23 cellular contexts compared by ENCODE assay signal in genomic region chr5:150650713-150651000, GRCh38. TPM values are rescaled to one million over a fixed set of nuclear protein-coding genes. Genes with fewer than 3 reads are reported as not detected.
DNase-seq lines count a peak whose midpoint lies in the region; ATAC-seq and TF ChIP-seq lines count a peak whose summit lies in the region.
"Had no signal": no experiment of that assay in that cellular context is flagged by ENCODE, and none has a peak within 500 bp of the region (broad histone marks: within the 10 kb centered on the region; RNA-seq: fewer than 3 reads in every experiment).

No MANE protein-coding gene starts in this region.

- no peaks in the 10 kb centered on the region for H3K27me3 Mint-ChIP-seq in T-helper 17 cell
- H3K27me3 Mint-ChIP-seq in nephron progenitor cell (ENCODE audit: low read depth, poor library complexity): peaks cover 7% of the 10 kb centered on the region
- no peaks in the 10 kb centered on the region for H3K27me3 Mint-ChIP-seq in stimulated activated memory B cell treated with anti-CD40 and anti-IgM and Interleukin-4, amounts not matched to agents 10 μg/mL and 1 μg/mL and 100 μg/mL, for 72 hours
- H3K27me3 Mint-ChIP-seq: activated B cell treated with CpG ODN at 0.5 μM for 24 hours, IgD-negative memory B cell had no signal

- no peak for ATAC-seq in T-helper 17 cell
- no peak for ATAC-seq in stimulated activated memory B cell treated with anti-CD40 and anti-IgM and Interleukin-4, amounts not matched to agents 10 μg/mL and 1 μg/mL and 100 μg/mL, for 72 hours
- ATAC-seq in GM21447 (IDR thresholded peaks at IDR 0.05; ENCODE audit: unreplicated experiment): no peak

- H3K4me3 ChIP-seq in coronary artery: no peak overlapping the region
- H3K4me3 ChIP-seq: transverse colon had no signal

- no peaks in the 10 kb centered on the region for H3K36me3 Mint-ChIP-seq in T-helper 17 cell (ENCODE audit: low read depth)
- no peaks in the 10 kb centered on the region for H3K36me3 Mint-ChIP-seq in nephron progenitor cell (ENCODE audit: low read depth)
- peaks cover 32% of the 10 kb centered on the region for H3K36me3 Mint-ChIP-seq in stimulated activated memory B cell treated with anti-CD40 and anti-IgM and Interleukin-4, amounts not matched to agents 10 μg/mL and 1 μg/mL and 100 μg/mL, for 72 hours
- H3K36me3 Mint-ChIP-seq: activated naive CD4-positive, alpha-beta T cell treated with anti-CD3 and anti-CD28 coated beads, Interleukin-2, amount 10 ng/mL, durations not matched to agents 7 days and 5 days; CD4-positive, alpha-beta memory T cell; IgD-negative memory B cell had no signal

- peak overlapping the region; percentile 75 to 90 for H3K27ac ChIP-seq in coronary artery

- H3K4me3 Mint-ChIP-seq in T-helper 17 cell (no peak overlapping the region), nephron progenitor cell (no peak overlapping the region)
- H3K4me3 Mint-ChIP-seq in stimulated activated memory B cell treated with anti-CD40 and anti-IgM and Interleukin-4, amounts not matched to agents 10 μg/mL and 1 μg/mL and 100 μg/mL, for 72 hours: no peak overlapping the region
- H3K4me3 Mint-ChIP-seq: activated B cell treated with CpG ODN at 0.5 μM for 24 hours; activated naive CD4-positive, alpha-beta T cell treated with anti-CD3 and anti-CD28 coated beads, Interleukin-2, amount 10 ng/mL, durations not matched to agents 7 days and 5 days; activated T-helper 1 cell treated with anti-CD3 and anti-CD28 coated beads, Interleukin-12 subunit alpha, Interleukin-12 subunit beta, Interleukin-2, Interleukin-4 antibody, amounts not matched to agents 30 ng/mL and 10 ng/mL and 1 ng/mL, durations not matched to agents 14 hours and 24 hours and 36 hours; CD4-positive, alpha-beta memory T cell; central memory CD8-positive, alpha-beta T cell had no signal

- H3K27ac Mint-ChIP-seq in T-helper 17 cell (peak overlapping the region; percentile 79), nephron progenitor cell (peak overlapping the region; percentile 12)
- H3K27ac Mint-ChIP-seq in stimulated activated memory B cell treated with anti-CD40 and anti-IgM and Interleukin-4, amounts not matched to agents 10 μg/mL and 1 μg/mL and 100 μg/mL, for 72 hours: peak overlapping the region; percentile 20
- H3K27ac Mint-ChIP-seq: activated B cell treated with CpG ODN at 0.5 μM for 24 hours; activated naive CD4-positive, alpha-beta T cell treated with anti-CD3 and anti-CD28 coated beads, Interleukin-2, amount 10 ng/mL, durations not matched to agents 7 days and 5 days; activated T-helper 1 cell treated with anti-CD3 and anti-CD28 coated beads, Interleukin-12 subunit alpha, Interleukin-12 subunit beta, Interleukin-2, Interleukin-4 antibody, amounts not matched to agents 30 ng/mL and 10 ng/mL and 1 ng/mL, durations not matched to agents 14 hours and 24 hours and 36 hours; IgD-negative memory B cell had no signal

- H3K9me3 Mint-ChIP-seq in nephron progenitor cell: no peaks in the 10 kb centered on the region
- H3K9me3 Mint-ChIP-seq in stimulated activated memory B cell treated with anti-CD40 and anti-IgM and Interleukin-4, amounts not matched to agents 10 μg/mL and 1 μg/mL and 100 μg/mL, for 72 hours: no peaks in the 10 kb centered on the region
- H3K9me3 Mint-ChIP-seq: activated B cell treated with CpG ODN at 0.5 μM for 24 hours; activated naive CD4-positive, alpha-beta T cell treated with anti-CD3 and anti-CD28 coated beads, Interleukin-2, amount 10 ng/mL, durations not matched to agents 7 days and 5 days; activated T-helper 1 cell treated with anti-CD3 and anti-CD28 coated beads, Interleukin-12 subunit alpha, Interleukin-12 subunit beta, Interleukin-2, Interleukin-4 antibody, amounts not matched to agents 30 ng/mL and 10 ng/mL and 1 ng/mL, durations not matched to agents 14 hours and 24 hours and 36 hours; CD4-positive, alpha-beta memory T cell; central memory CD8-positive, alpha-beta T cell; IgD-negative memory B cell had no signal

- H3K4me1 Mint-ChIP-seq in T-helper 17 cell: peaks cover 3% of the 10 kb centered on the region
- H3K4me1 Mint-ChIP-seq in nephron progenitor cell: peaks cover 65% of the 10 kb centered on the region
- peaks cover 14% of the 10 kb centered on the region for H3K4me1 Mint-ChIP-seq in stimulated activated memory B cell treated with anti-CD40 and anti-IgM and Interleukin-4, amounts not matched to agents 10 μg/mL and 1 μg/mL and 100 μg/mL, for 72 hours
- H3K4me1 Mint-ChIP-seq: central memory CD8-positive, alpha-beta T cell had no signal

- DNase-seq in T-helper 17 cell (no peak), coronary artery (ENCODE audit: low spot score) (no peak), nephron progenitor cell (no peak), inferior parietal cortex (ENCODE audit: extremely low spot score) (no peak), DMS53 (lab: John Stamatoyannopoulos, UW) (no peak)
- DNase-seq: activated B cell treated with CpG ODN at 0.5 μM for 24 hours; activated naive CD4-positive, alpha-beta T cell treated with anti-CD3 and anti-CD28 coated beads, Interleukin-2, amount 10 ng/mL, durations not matched to agents 7 days and 5 days; CD4-positive, alpha-beta memory T cell; DMS 273 treated with DMSO at 0.1 percent for 48 hours; GOT3; NCI-H1092; NCI-H2029 treated with DMSO at 0.1 percent for 48 hours; NCI-H226; NCI-H748 treated with DMSO at 0.1 percent for 48 hours; nucleus accumbens; stimulated activated CD4-positive, alpha-beta T cell treated with anti-CD3 and anti-CD28 coated beads, Interleukin-4, amount 100 ng/mL, for 1 hour; stimulated activated naive CD4-positive, alpha-beta T cell; transverse colon had no signal

- TF ChIP-seq CTCF in coronary artery (IDR thresholded peaks at IDR 0.05) (no peak), nephron progenitor cell (IDR thresholded peaks at IDR 0.05) (no peak)

- no peaks in the 10 kb centered on the region for H3K9me3 ChIP-seq in T-helper 17 cell (ENCODE audit: control insufficient read depth, low read length, poor library complexity, severe bottlenecking)
- H3K9me3 ChIP-seq: transverse colon had no signal

RNA-seq across cellular contexts. Expression of gene SYNPO, which starts 10.2 kb away (rescaled TPM):
- total RNA-seq in T-helper 17 cell: 1 to 10 TPM in 1 of 2 donors, not detected in 1; 1.5 TPM
- total RNA-seq: activated T-helper 1 cell treated with anti-CD3 and anti-CD28 coated beads, Interleukin-12 subunit alpha, Interleukin-12 subunit beta, Interleukin-2, Interleukin-4 antibody, amounts not matched to agents 30 ng/mL and 10 ng/mL and 1 ng/mL, durations not matched to agents 14 hours and 24 hours and 36 hours had no signal

RNA-seq across cellular contexts. Expression of gene MYOZ3, which starts 10.4 kb away (rescaled TPM):
- not detected for total RNA-seq in T-helper 17 cell
- total RNA-seq: CD4-positive, alpha-beta memory T cell; transverse colon had no signal

RNA-seq across cellular contexts. Expression of gene RBM22, which starts 50.2 kb away (rescaled TPM):
- total RNA-seq in T-helper 17 cell: 100 to 1,000 TPM in 1 of 2 donors, 10 to 100 TPM in 1; 96.0 to 105 TPM

Comparison
In these comparisons a context has a peak if more than half of its experiments do, and no peak if none do; other contexts are left out.
1. H3K27ac Mint-ChIP-seq: peak in every context shown above with its lines; median percentile 79 in T-helper 17 cell; 20 in stimulated activated memory B cell treated with anti-CD40 and anti-IgM and Interleukin-4, amounts not matched to agents 10 μg/mL and 1 μg/mL and 100 μg/mL, for 72 hours; 12 in nephron progenitor cell.